Comparison of ENCODE assay signal across 8 cellular contexts in the genomic region with DNA sequence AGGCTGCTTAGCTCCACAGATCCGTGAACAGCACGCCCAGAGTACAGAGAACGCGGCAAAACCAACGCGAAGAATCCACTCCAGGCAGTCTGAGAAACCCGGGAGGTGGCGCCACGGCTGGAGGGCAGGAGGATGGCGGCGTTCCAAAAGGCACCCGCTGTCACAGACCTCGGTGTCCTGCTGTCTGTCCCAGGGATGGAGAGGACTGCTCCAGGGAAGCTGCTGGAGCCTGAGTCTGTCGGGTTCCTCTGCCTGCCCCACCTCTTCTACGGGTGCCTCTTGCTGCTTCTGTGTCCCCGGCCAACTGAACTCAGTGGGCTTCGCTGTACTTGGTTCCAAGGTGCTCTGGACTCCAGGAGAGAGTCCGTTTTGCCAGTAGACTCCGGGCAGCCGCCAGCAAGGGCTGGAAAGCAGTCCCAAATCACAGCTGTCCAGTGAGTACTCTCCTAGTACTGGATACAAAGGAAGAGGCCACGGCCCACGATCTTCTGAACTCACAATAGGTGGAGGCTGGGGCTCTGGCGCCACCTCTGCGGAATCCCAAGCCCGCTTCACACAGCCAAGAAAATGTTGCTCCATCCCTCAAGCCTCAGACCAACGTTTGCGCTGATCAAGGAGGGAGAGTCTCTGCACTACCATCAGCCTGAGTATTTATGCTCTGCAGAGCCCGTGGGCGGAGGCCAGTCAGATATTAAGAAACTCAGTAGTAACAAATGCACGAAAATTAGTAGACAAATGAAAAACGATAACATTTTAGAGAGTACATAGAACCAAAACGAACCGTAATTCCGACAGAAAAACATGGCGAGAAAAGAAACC. TPM values are rescaled to one million over a fixed set of nuclear protein-coding genes. Genes with fewer than 3 reads are reported as not detected.
DNase-seq lines count a peak whose midpoint lies in the region; ATAC-seq and TF ChIP-seq lines count a peak whose summit lies in the region.

No MANE protein-coding gene starts in this region.

- intact Hi-C loops in PC-9 (cut with micrococcal nuclease; ENCODE audit: unreplicated experiment), result loop anchor here (1.0 to 10.0 kb wide), 5 partner anchors 31 to 1115 kb away; a partner anchor contains a TSS

- H4K20me1 ChIP-seq in PC-9 (ENCODE audit: insufficient read depth), result no peaks in the 10 kb centered on the region

- CTCF ChIA-PET in PC-9 (lab: Charles Lee), result interaction anchor here (0.5 to 1.3 kb wide), 4 partner anchors 32 to 131 kb away, joined by 3 to 7 read pairs (median 4); no protein-coding TSS in a partner anchor

- H3K36me3 ChIP-seq in PC-9 (ENCODE audit: low read depth), result 0 out of 2 replicates have a peak, but pooled peaks cover 5% of the 10 kb centered on the region

- POLR2A ChIA-PET in PC-9 (lab: Charles Lee; ENCODE audit: unreplicated experiment), result interaction anchor here (0.6 kb wide), 1 partner anchor 89 kb away, joined by 5 read pairs; no protein-coding TSS in a partner anchor

- peaks cover 10% of the 10 kb centered on the region for H3K4me1 Mint-ChIP-seq in activated T-helper 17 cell treated with anti-CD3 and anti-CD28 coated beads, Interleukin-2, amount 50 U/mL, for 72 hours
- peaks cover 43% of the 10 kb centered on the region for H3K4me1 Mint-ChIP-seq in osteocyte (ENCODE audit: unreplicated experiment)

- peak overlapping the region; percentile 96 for H2AFZ ChIP-seq in PC-9

- H3K79me2 ChIP-seq in PC-9 (ENCODE audit: low read depth), result peaks cover 12% of the 10 kb centered on the region; the same call in 1 of the 2 replicates

- no peaks in the 10 kb centered on the region for H3K9me3 ChIP-seq in PC-9 (ENCODE audit: insufficient read depth, low read depth)

- ATAC-seq in activated T-helper 17 cell treated with anti-CD3 and anti-CD28 coated beads, Interleukin-2, amount 50 U/mL, for 72 hours (replicated peaks), result peak; percentile 37
- no peak for ATAC-seq in GM18868 (IDR thresholded peaks at IDR 0.05; ENCODE audit: unreplicated experiment)

- DNase-seq in GM04504 (ENCODE audit: low read depth), result peak; percentile 50
- DNase-seq in HuH-7 (ENCODE audit: low spot score), result peak; percentile 55
- peak; percentile 51 to 66 for DNase-seq in PC-9
- peak in 1 of 2 donors; percentile 76 for DNase-seq in foreskin fibroblast
- peak; percentile 91 for DNase-seq in osteocyte (ENCODE audit: extremely low spot score, unreplicated experiment)
- DNase-seq in GM19238 (ENCODE audit: insufficient read length, low spot score), result no peak

- H3K27ac Mint-ChIP-seq in activated T-helper 17 cell treated with anti-CD3 and anti-CD28 coated beads, Interleukin-2, amount 50 U/mL, for 72 hours, result peak overlapping the region; percentile 91
- peak overlapping the region; percentile 99 for H3K27ac Mint-ChIP-seq in osteocyte (ENCODE audit: unreplicated experiment)

- BruUV-seq in PC-9 (replicated peaks; lab: Mats Ljungman, UMichigan), result no TSS peak

- peak overlapping the region; percentile 79 for H3K4me2 ChIP-seq in PC-9

- no peaks in the 10 kb centered on the region for H3K27me3 ChIP-seq in PC-9 (ENCODE audit: insufficient read depth, low read depth)

- no peaks in the 10 kb centered on the region for H3K9me3 Mint-ChIP-seq in activated T-helper 17 cell treated with anti-CD3 and anti-CD28 coated beads, Interleukin-2, amount 50 U/mL, for 72 hours
- H3K9me3 Mint-ChIP-seq in osteocyte (ENCODE audit: unreplicated experiment), result no peaks in the 10 kb centered on the region

- H3K4me3 ChIP-seq in PC-9, result peak overlapping the region; percentile 76
- peak overlapping the region; percentile 73 to 86 for H3K4me3 ChIP-seq in foreskin fibroblast (ENCODE audit: low read depth in 1 of 2, low read length in 2 of 2)

- TF ChIP-seq CTCF in PC-9 (conservative IDR thresholded peaks at IDR 0.05), result no peak
- TF ChIP-seq CTCF in foreskin fibroblast (IDR thresholded peaks at IDR 0.05; ENCODE audit: low read depth, low read length), result no peak
- TF ChIP-seq CTCF in osteocyte (IDR thresholded peaks at IDR 0.05), result peak; percentile 41

- no peaks in the 10 kb centered on the region for H3K9me2 ChIP-seq in PC-9 (ENCODE audit: insufficient read depth)

- H3K27ac ChIP-seq in PC-9, result no peak overlapping the region

- no peaks in the 10 kb centered on the region for H3K36me3 Mint-ChIP-seq in activated T-helper 17 cell treated with anti-CD3 and anti-CD28 coated beads, Interleukin-2, amount 50 U/mL, for 72 hours (ENCODE audit: low read depth)
- H3K36me3 Mint-ChIP-seq in osteocyte (ENCODE audit: unreplicated experiment), result peaks cover 2% of the 10 kb centered on the region

- peaks cover 10% of the 10 kb centered on the region for H3K4me1 ChIP-seq in PC-9 (replicated peaks; ENCODE audit: insufficient read depth)

- peak overlapping the region; percentile 97 for H3K4me3 Mint-ChIP-seq in activated T-helper 17 cell treated with anti-CD3 and anti-CD28 coated beads, Interleukin-2, amount 50 U/mL, for 72 hours
- H3K4me3 Mint-ChIP-seq in osteocyte (ENCODE audit: unreplicated experiment), result peak overlapping the region; percentile 85

- H3K27me3 Mint-ChIP-seq in activated T-helper 17 cell treated with anti-CD3 and anti-CD28 coated beads, Interleukin-2, amount 50 U/mL, for 72 hours, result no peaks in the 10 kb centered on the region
- no peaks in the 10 kb centered on the region for H3K27me3 Mint-ChIP-seq in osteocyte (ENCODE audit: unreplicated experiment)

- peaks cover 45% of the 10 kb centered on the region for H3F3A ChIP-seq in PC-9 (ENCODE audit: insufficient read depth, low read depth)

RNA-seq across cellular contexts. Expression of a gene that starts 0.4 kb away (rescaled TPM):
- 3.6 and 6.3 TPM in 2 replicates for total RNA-seq in PC-9 (2021)
- total RNA-seq in activated T-helper 17 cell treated with anti-CD3 and anti-CD28 coated beads, Interleukin-2, amount 50 U/mL, for 72 hours, result 1 to 10 TPM; 2.4 to 6.2 TPM
- total RNA-seq in osteocyte, result 5.2 and 5.3 TPM in 2 replicates
